ENCODE assay signal across 8 cellular contexts in the genomic region with DNA sequence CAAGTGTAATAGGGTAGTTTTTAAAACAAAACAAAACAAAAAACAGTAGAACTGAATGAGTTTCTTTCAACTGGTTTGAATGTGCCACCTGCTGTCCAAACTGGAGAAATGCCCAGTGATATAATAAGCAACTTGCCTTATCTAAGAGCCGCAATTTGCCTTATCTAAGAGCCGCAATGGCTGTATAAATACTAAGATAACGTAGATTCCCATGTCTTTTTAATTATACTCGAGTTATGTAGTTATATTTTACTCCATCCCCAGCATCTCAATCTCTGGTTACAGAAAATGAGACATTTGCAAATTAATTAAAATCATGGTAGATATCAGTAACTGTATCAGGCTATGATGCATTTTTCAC.
DNase-seq lines count a peak whose midpoint lies in the region; ATAC-seq and TF ChIP-seq lines count a peak whose summit lies in the region.

No MANE protein-coding gene starts in this region.

- H3K9me2 ChIP-seq in SU-DHL-6 (replicated peaks; ENCODE audit: insufficient read depth, low read length) = no peaks in the 10 kb centered on the region

- peak; percentile 52 for ATAC-seq in sciatic nerve

- H3K4me3 ChIP-seq in SU-DHL-6 (ENCODE audit: insufficient read depth, low read length, poor library complexity, severe bottlenecking) = no peak overlapping the region

- H3K9ac ChIP-seq in SU-DHL-6 (ENCODE audit: low read length) = no peak overlapping the region

- TF ChIP-seq CTCF in SU-DHL-6 (IDR thresholded peaks at IDR 0.05; ENCODE audit: insufficient read depth, low read length, poor library complexity, severe bottlenecking) = peak; percentile 81

- H3K9me3 ChIP-seq in SU-DHL-6 (ENCODE audit: insufficient read depth, low read length) = no peaks in the 10 kb centered on the region

- H3K79me2 ChIP-seq in SU-DHL-6 (ENCODE audit: insufficient read depth, low read length) = no peaks in the 10 kb centered on the region

- H2AFZ ChIP-seq in SU-DHL-6 (ENCODE audit: low read depth, low read length, severe bottlenecking) = no peak overlapping the region

- H3K27ac ChIP-seq in SU-DHL-6 (ENCODE audit: low read depth, low read length) = no peak overlapping the region

- H3K4me2 ChIP-seq in SU-DHL-6 (ENCODE audit: low read depth, low read length, poor library complexity, severe bottlenecking) = no peak overlapping the region

- no peaks in the 10 kb centered on the region for H4K20me1 ChIP-seq in SU-DHL-6 (ENCODE audit: low read depth, low read length)

- DNase-seq in DMS114 treated with DMSO at 0.1 percent for 48 hours (lab: John Stamatoyannopoulos, UW; ENCODE audit: unreplicated experiment) (peak; percentile 38), KBM-7 (peak; percentile 35), foreskin melanocyte (peak; percentile 66), sciatic nerve (ENCODE audit: low spot score) (no peak), mesenteric fat pad (ENCODE audit: low spot score) (no peak), HK-2 (ENCODE audit: unreplicated experiment) (no peak)
- no peak for DNase-seq in activated T-cell treated with anti-CD3 and anti-CD28 coated beads, Interleukin-2, amount 50 U/mL, for 48 hours

- in situ Hi-C loops in KBM-7 (cut with MboI; ENCODE audit: low pct_unique_long_range_greater_than_20kb, low sequenced_read_pairs) = no loop called here

- H3K27me3 ChIP-seq in SU-DHL-6 (ENCODE audit: low read length) = no peaks in the 10 kb centered on the region

- H3F3A ChIP-seq in SU-DHL-6 (ENCODE audit: insufficient read depth) = no peaks in the 10 kb centered on the region

- intact Hi-C loops in sciatic nerve (cut with DNase I) = no loop called here

- no peaks in the 10 kb centered on the region for H3K36me3 ChIP-seq in SU-DHL-6 (ENCODE audit: low read length)

Comparison
In these comparisons a context has a peak if more than half of its experiments do, and no peak if none do; other contexts are left out.
1. DNase-seq: peak in DMS114 treated with DMSO at 0.1 percent for 48 hours (single experiment), KBM-7 (single experiment) and foreskin melanocyte (single experiment); none in sciatic nerve (single experiment), mesenteric fat pad (single experiment), activated T-cell treated with anti-CD3 and anti-CD28 coated beads, Interleukin-2, amount 50 U/mL, for 48 hours (0 of 2) and HK-2 (single experiment).